1 cellular context compared by ENCODE assay signal in the genomic region with DNA sequence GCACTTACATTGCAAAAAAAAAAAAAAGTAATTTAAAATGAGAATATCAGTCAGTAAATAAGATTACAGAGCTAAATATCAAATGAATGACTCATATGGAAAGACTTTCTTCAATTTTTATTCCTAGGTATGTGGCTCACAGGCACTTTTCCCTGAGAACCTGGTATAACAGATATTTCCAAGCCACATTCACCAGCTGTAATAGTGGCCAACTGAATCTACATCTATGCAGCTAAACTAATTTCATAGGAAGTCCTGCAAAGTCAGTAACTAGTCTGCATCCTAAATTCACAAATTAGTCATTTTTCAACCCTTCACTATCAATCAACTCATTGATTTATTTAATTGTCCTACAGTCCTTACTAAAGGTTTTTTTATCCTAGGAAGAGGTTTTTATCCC.
TF ChIP-seq lines count a peak whose summit lies in the region.

No MANE protein-coding gene starts in this region.

TF ChIP-seq in IMR-90, 13 proteins besides CTCF, POLR2A, EP300 and RAD21 (continued from another document):
- no peak for TF ChIP-seq CHD1 (IDR thresholded peaks at IDR 0.05; ENCODE audit: low read depth, low read length)
- no peak for TF ChIP-seq ELK1 (IDR thresholded peaks at IDR 0.05; ENCODE audit: borderline replicate concordance, low read depth, low read length)
- TF ChIP-seq FOS (IDR thresholded peaks at IDR 0.05; ENCODE audit: low read depth, low read length): no peak
- TF ChIP-seq CEBPB (IDR thresholded peaks at IDR 0.05; ENCODE audit: low read depth, low read length): no peak
- TF ChIP-seq MAZ (IDR thresholded peaks at IDR 0.05; ENCODE audit: borderline replicate concordance, low read depth, low read length): no peak
- TF ChIP-seq RFX5 (IDR thresholded peaks at IDR 0.05; ENCODE audit: low read depth, low read length): no peak
- TF ChIP-seq BHLHE40 (IDR thresholded peaks at IDR 0.05; ENCODE audit: low read depth, low read length): no peak
- TF ChIP-seq, protein P1, sequence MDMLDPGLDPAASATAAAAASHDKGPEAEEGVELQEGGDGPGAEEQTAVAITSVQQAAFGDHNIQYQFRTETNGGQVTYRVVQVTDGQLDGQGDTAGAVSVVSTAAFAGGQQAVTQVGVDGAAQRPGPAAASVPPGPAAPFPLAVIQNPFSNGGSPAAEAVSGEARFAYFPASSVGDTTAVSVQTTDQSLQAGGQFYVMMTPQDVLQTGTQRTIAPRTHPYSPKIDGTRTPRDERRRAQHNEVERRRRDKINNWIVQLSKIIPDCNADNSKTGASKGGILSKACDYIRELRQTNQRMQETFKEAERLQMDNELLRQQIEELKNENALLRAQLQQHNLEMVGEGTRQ (IDR thresholded peaks at IDR 0.05; ENCODE audit: low read depth, low read length): no peak
